ENCODE assay signal across 8 cellular contexts in the genomic region with DNA sequence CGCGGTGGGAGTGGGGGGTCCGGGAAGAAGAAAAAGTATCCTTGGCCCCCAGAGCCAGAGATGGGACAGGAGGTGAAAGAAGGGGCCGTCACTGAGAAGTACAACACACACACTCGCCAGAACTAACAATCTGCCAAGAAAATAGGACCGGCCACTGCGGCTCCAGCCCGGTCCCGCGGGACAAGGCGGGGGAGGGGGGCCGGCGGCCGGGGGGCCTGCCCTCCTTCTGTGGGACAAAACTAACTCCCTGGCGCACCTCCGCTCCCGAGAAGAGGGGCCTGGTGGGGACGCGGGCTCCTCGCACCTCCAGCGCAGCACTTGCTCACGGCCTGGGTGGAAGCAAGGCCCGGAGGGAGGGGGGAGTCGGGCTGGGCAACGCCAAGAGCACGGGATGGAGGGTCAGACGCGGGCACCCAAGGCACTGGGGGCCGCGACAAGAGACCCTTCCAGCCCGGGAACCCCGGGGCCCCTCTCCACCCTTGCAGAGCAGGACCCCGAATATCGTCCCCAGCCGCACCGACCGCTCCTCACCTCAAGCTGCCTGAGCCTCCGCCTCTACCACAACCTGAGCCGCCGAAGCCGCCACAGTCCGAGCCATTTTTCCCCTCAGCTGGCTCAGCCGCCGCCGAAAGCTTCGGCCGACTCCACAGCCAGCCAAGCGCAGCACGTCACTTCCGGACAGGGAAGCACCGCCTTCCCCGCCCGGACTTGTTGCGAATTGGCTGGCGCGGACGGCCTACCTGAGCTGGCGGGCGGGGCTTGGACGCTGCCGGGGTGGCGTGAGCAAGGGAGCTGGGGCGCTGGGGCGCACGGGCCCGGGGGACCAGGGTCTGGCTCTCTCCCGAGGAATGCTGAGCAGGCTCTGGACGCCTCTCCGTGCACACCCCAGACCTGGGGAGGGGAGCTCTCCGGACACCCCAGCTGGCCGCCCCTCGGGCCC. TPM values are rescaled to one million over a fixed set of nuclear protein-coding genes. Genes with fewer than 3 reads are reported as not detected.
DNase-seq lines count a peak whose midpoint lies in the region; ATAC-seq, FAIRE-seq and TF ChIP-seq lines count a peak whose summit lies in the region.

A gene with protein sequence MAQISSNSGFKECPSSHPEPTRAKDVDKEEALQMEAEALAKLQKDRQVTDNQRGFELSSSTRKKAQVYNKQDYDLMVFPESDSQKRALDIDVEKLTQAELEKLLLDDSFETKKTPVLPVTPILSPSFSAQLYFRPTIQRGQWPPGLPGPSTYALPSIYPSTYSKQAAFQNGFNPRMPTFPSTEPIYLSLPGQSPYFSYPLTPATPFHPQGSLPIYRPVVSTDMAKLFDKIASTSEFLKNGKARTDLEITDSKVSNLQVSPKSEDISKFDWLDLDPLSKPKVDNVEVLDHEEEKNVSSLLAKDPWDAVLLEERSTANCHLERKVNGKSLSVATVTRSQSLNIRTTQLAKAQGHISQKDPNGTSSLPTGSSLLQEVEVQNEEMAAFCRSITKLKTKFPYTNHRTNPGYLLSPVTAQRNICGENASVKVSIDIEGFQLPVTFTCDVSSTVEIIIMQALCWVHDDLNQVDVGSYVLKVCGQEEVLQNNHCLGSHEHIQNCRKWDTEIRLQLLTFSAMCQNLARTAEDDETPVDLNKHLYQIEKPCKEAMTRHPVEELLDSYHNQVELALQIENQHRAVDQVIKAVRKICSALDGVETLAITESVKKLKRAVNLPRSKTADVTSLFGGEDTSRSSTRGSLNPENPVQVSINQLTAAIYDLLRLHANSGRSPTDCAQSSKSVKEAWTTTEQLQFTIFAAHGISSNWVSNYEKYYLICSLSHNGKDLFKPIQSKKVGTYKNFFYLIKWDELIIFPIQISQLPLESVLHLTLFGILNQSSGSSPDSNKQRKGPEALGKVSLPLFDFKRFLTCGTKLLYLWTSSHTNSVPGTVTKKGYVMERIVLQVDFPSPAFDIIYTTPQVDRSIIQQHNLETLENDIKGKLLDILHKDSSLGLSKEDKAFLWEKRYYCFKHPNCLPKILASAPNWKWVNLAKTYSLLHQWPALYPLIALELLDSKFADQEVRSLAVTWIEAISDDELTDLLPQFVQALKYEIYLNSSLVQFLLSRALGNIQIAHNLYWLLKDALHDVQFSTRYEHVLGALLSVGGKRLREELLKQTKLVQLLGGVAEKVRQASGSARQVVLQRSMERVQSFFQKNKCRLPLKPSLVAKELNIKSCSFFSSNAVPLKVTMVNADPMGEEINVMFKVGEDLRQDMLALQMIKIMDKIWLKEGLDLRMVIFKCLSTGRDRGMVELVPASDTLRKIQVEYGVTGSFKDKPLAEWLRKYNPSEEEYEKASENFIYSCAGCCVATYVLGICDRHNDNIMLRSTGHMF (N-terminal part only) (minus strand): TSS at position 670 of the 940 bp plus-strand sequence. CDS start 38,245 bp downstream, outside the sequence.

- intact Hi-C loops in CD4-positive, alpha-beta T cell (cut with DNase I, micrococcal nuclease): loop anchor here (2.0 to 10.0 kb wide), 9 partner anchors 69 to 1190 kb away; a partner anchor contains a TSS
- intact Hi-C loops in HepG2 (cut with micrococcal nuclease; ENCODE audit: unreplicated experiment): loop anchor here (2.0 kb wide), 2 partner anchors 69 to 145 kb away; a partner anchor contains a TSS

- no peak for TF ChIP-seq CTCF in CD4-positive, alpha-beta T cell (IDR thresholded peaks at IDR 0.05)
- no peak for TF ChIP-seq CTCF in HepG2 (CRISPR knock-in tag; IDR thresholded peaks at IDR 0.05)

- peak; percentile 98 for TF ChIP-seq POLR2A in HepG2 (IDR thresholded peaks at IDR 0.05; ENCODE audit: insufficient read depth in 1 of 2, low read depth in 2 of 2, low read length in 2 of 2)

- H3K27me3 ChIP-seq in CD4-positive, alpha-beta T cell (ENCODE audit: control insufficient read depth, insufficient read depth, low read length): no peaks in the 10 kb centered on the region
- H3K27me3 ChIP-seq in HepG2 (ENCODE audit: control insufficient read depth in 1 of 2, insufficient read depth in 2 of 2, low read length in 2 of 2): no peaks in the 10 kb centered on the region; a peak in 1 of 5 replicates

- peaks cover 52% of the 10 kb centered on the region for H3K79me2 ChIP-seq in HepG2 (ENCODE audit: insufficient read depth, low read length)

- H3K9me3 ChIP-seq in CD4-positive, alpha-beta T cell (ENCODE audit: control insufficient read depth, low read length): no peaks in the 10 kb centered on the region
- H3K9me3 ChIP-seq in HepG2 (ENCODE audit: low read length): no peaks in the 10 kb centered on the region

- peak within 1 kb of the TSS; percentile 89 to 92 (median 91) for H3K4me3 ChIP-seq in HepG2 (replicated peaks in 1 of 3; ENCODE audit: insufficient read depth in 1 of 3, low read depth in 2 of 3, low read length in 3 of 3)

- H3K36me3 ChIP-seq in HepG2 (replicated peaks in 1 of 2; ENCODE audit: control insufficient read depth in 1 of 2, insufficient read depth in 2 of 2, low read length in 2 of 2): peaks cover 0 to 2% of the 10 kb centered on the region in 2 experiments; a peak in 2 of 5 replicates

- H3K4me1 ChIP-seq in HepG2 (ENCODE audit: insufficient read depth, low read length): peaks cover 52% of the 10 kb centered on the region

- DNase-seq in CD4-positive, alpha-beta T cell: peak; percentile 86 to 95 (median 92)
- DNase-seq in NCI-H82 (lab: John Stamatoyannopoulos, UW): peak; percentile 95
- peak; percentile 97 for DNase-seq in activated CD4-positive, alpha-beta T cell treated with anti-CD3 and anti-CD28 coated beads, Interleukin-2, amount 50 U/mL, for 48 hours
- peak; percentile 97 for DNase-seq in dermis blood vessel endothelial cell
- peak; percentile 92 for DNase-seq in HepG2 (ENCODE audit: low spot score)
- peak; percentile 96 for DNase-seq in stimulated activated CD4-positive, alpha-beta T cell treated with anti-CD3 and anti-CD28 coated beads, Interleukin-4, amount 100 ng/mL, for 1 hour

- H3K27me3 Mint-ChIP-seq in CD4-positive, alpha-beta T cell: no peaks in the 10 kb centered on the region

- CTCF ChIA-PET in CD4-positive, alpha-beta T cell (lab: Charles Lee): no interaction called here
- CTCF ChIA-PET in HepG2 (lab: Yijun Ruan, JAX; ENCODE audit: low intra/inter-chr PET ratio, low total read pairs): no interaction called here

- peak within 1 kb of the TSS; percentile 90 for H3K27ac Mint-ChIP-seq in CD4-positive, alpha-beta T cell

- H4K20me1 ChIP-seq in HepG2 (ENCODE audit: insufficient read depth, low read length): peaks cover 21% of the 10 kb centered on the region

- peaks cover 44% of the 10 kb centered on the region for H3K4me1 Mint-ChIP-seq in CD4-positive, alpha-beta T cell (ENCODE audit: low read depth)

- peak; percentile 96 for ATAC-seq in CD4-positive, alpha-beta T cell (ENCODE audit: poor library complexity)
- ATAC-seq in GM19452 (IDR thresholded peaks at IDR 0.05; ENCODE audit: unreplicated experiment): peak; percentile 96
- ATAC-seq in HG03575 (IDR thresholded peaks at IDR 0.05; ENCODE audit: extremely low read depth, insufficient number of reproducible peaks, low FRiP score, unreplicated experiment): peak; percentile 70
- ATAC-seq in HepG2: peak; percentile 94

- POLR2A ChIA-PET in CD4-positive, alpha-beta T cell (lab: Charles Lee): interaction anchor here (0.8 to 2.0 kb wide), 11 partner anchors 9 to 470 kb away, joined by 3 to 35 read pairs (median 5); a partner anchor contains a TSS
- POLR2A ChIA-PET in HepG2 (lab: Yijun Ruan, JAX): interaction anchor here (0.8 to 1.6 kb wide), 12 partner anchors 8 to 181 kb away, joined by 3 to 17 read pairs (median 5); a partner anchor contains a TSS

- WGBS in HepG2 (ENCODE audit: low lambda C conversion rate): under 1% methylated on average over 27 of the region's 72 CpGs

- TF ChIP-seq EP300 in HepG2 (IDR thresholded peaks at IDR 0.05; ENCODE audit: low read depth in 2 of 2, low read length in 2 of 2) (no peak), HepG2 (CRISPR knock-in tag; IDR thresholded peaks at IDR 0.05; ENCODE audit: borderline replicate concordance) (no peak)

- no peak for TF ChIP-seq RAD21 in HepG2 (CRISPR knock-in tag; IDR thresholded peaks at IDR 0.05)

- peaks cover 31% of the 10 kb centered on the region for H3K36me3 Mint-ChIP-seq in CD4-positive, alpha-beta T cell (ENCODE audit: low read depth)

- no peak within 1 kb of the TSS for H2AFZ ChIP-seq in HepG2 (ENCODE audit: low read length)

- H3K27ac ChIP-seq in CD4-positive, alpha-beta T cell (ENCODE audit: low read depth, low read length): peak within 1 kb of the TSS; percentile 88
- H3K27ac ChIP-seq in HepG2 (ENCODE audit: extremely low read length, insufficient read depth, low read length): peak within 1 kb of the TSS; percentile 99

- H3K9ac ChIP-seq in HepG2 (ENCODE audit: insufficient read depth, low read depth, low read length): peak within 1 kb of the TSS; percentile 99

- BruUV-seq in HepG2 (replicated peaks; lab: Mats Ljungman, UMichigan): no TSS peak

- FAIRE-seq in HepG2 (lab: Jason Lieb, UNC): peak; percentile 32

- in situ Hi-C loops in HepG2 (cut with HindIII; ENCODE audit: extremely low pct_ligation_motif_present, low pct_unique_long_range_greater_than_20kb): loop anchor here (10.0 kb wide), 1 partner anchor 147 kb away; a partner anchor contains a TSS

- no peaks in the 10 kb centered on the region for H3K9me3 Mint-ChIP-seq in CD4-positive, alpha-beta T cell

- peak within 1 kb of the TSS; percentile 88 for H3K4me2 ChIP-seq in HepG2 (ENCODE audit: low read depth, low read length)

- peak within 1 kb of the TSS; percentile 95 for H3K4me3 Mint-ChIP-seq in CD4-positive, alpha-beta T cell

RNA-seq across cellular contexts. Expression of the gene that starts here (rescaled TPM):
- 10 to 100 TPM; 39.2 to 43.0 TPM for total RNA-seq in CD4-positive, alpha-beta T cell
- 91.9 and 115 TPM in 2 replicates for total RNA-seq in dermis blood vessel endothelial cell
- total RNA-seq in HepG2 (2016; rRNA removed; fragmentation: Illumina TruSeq; extraction: Trizol): 49.9 and 117 TPM in 2 replicates
- total RNA-seq in HepG2 (2016; cell fraction: cytosol; rRNA removed; fragmentation: Illumina TruSeq; extraction: Trizol; ENCODE audit: low read depth): 14.2 and 20.8 TPM in 2 replicates
- total RNA-seq in HepG2 (2016; cell fraction: insoluble cytoplasmic fraction; rRNA removed; fragmentation: Illumina TruSeq; extraction: Trizol): 44.6 and 112 TPM in 2 replicates
- total RNA-seq in HepG2 (2016; cell fraction: membrane; rRNA removed; fragmentation: Illumina TruSeq; extraction: Trizol): 33.1 and 34.1 TPM in 2 replicates
- total RNA-seq in HepG2 (2016; cell fraction: nucleus; rRNA removed; fragmentation: Illumina TruSeq; extraction: Trizol): 62.5 and 71.3 TPM in 2 replicates
- polyA plus RNA-seq in HepG2 (2011; rRNA removed): 21.0 and 27.5 TPM in 2 replicates
- polyA plus RNA-seq in HepG2 (2011; cell fraction: cytosol; rRNA removed): 8.7 and 15.7 TPM in 2 replicates
- polyA plus RNA-seq in HepG2 (2011; cell fraction: nucleus; rRNA removed): 20.6 and 32.7 TPM in 2 replicates
- polyA plus RNA-seq in HepG2 (2012): 24.1 and 25.2 TPM in 2 replicates
- 0.94 and 1.3 TPM in 2 replicates for polyA plus RNA-seq in HepG2 (2016; cell fraction: cytosol; fragmentation: Illumina TruSeq; extraction: Trizol; ENCODE audit: low read depth)
- polyA plus RNA-seq in HepG2 (2016; cell fraction: insoluble cytoplasmic fraction; fragmentation: Illumina TruSeq; extraction: Trizol; ENCODE audit: low read depth): 34.8 and 40.4 TPM in 2 replicates
- polyA plus RNA-seq in HepG2 (2016; cell fraction: membrane; fragmentation: Illumina TruSeq; extraction: Trizol; ENCODE audit: low read depth): 2.3 and 3.5 TPM in 2 replicates
- 36.1 and 36.9 TPM in 2 replicates for polyA plus RNA-seq in HepG2 (2016; cell fraction: nucleus; fragmentation: Illumina TruSeq; extraction: Trizol; ENCODE audit: insufficient read depth, low read depth)
- 12.0 and 20.1 TPM in 2 replicates for polyA minus RNA-seq in HepG2 (2011; rRNA and poly(A)+ RNA removed; ENCODE audit: low replicate concordance)
- 33.6 and 37.3 TPM in 2 replicates for polyA minus RNA-seq in HepG2 (2011; cell fraction: cytosol; rRNA and poly(A)+ RNA removed)
- 83.9 and 93.4 TPM in 2 replicates for polyA minus RNA-seq in HepG2 (2011; cell fraction: nucleus; rRNA and poly(A)+ RNA removed)

Comparison
In these comparisons a context has a peak if more than half of its experiments do, and no peak if none do; other contexts are left out.
1. Peak in every context shown above with its lines: DNase-seq, ATAC-seq, H3K4me3 ChIP-seq and H3K27ac ChIP-seq.